In the genomic region with DNA sequence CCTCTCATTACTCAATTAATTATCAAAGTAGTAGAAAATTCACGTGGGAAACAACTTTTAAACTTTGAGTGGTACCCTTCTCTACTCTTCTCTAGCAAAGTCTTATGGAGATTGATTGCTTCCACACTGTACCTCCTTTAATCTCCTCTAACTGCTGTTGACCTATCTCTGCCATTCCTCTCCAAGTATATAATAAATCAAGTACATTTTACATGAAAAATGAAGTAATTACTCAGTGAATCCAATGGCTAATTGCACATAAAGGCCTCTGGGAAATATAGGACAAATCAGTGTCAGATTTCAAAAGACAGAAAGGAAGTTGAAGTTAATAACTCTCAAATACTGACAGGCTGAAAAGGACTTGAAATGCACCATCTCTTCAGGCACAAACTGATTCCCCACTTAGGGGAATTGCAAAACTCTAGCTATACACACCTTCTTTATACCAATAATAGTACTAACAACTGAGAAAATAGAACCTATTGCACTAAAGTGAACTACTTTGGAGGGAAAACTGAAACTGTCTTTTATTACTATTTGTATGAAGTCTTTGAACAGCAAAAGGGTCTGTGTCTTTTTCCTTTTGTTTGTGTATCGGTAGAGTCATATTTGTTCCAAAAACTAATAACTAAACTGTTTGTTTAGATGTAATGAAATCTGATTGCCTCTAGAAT, we compare ENCODE assay signal across 27 cellular contexts.
A peak's percentile ranks its signal among the peaks of the same experiment; 100 is the strongest.
DNase-seq lines count a peak whose midpoint lies in the region; ATAC-seq and TF ChIP-seq lines count a peak whose summit lies in the region.
"Had no signal": no experiment of that assay in that cellular context is flagged by ENCODE, and none has a peak within 500 bp of the region (broad histone marks: within the 10 kb centered on the region; RNA-seq: fewer than 3 reads in every experiment).

No MANE protein-coding gene starts in this region.

- no peak for TF ChIP-seq RAD21 in SK-N-SH (IDR thresholded peaks at IDR 0.05; ENCODE audit: low read length)

- H3K4me2 ChIP-seq in GM23338 (peak overlapping the region; percentile 64), SK-N-SH (no peak overlapping the region)

- H3K27me3 Mint-ChIP-seq in GM23338 (ENCODE audit: insufficient read depth, low read depth, poor library complexity) = no peaks in the 10 kb centered on the region
- no peaks in the 10 kb centered on the region for H3K27me3 Mint-ChIP-seq in nephron progenitor cell (ENCODE audit: low read depth, poor library complexity)
- H3K27me3 Mint-ChIP-seq: CD8-positive, alpha-beta memory T cell; IgD-negative memory B cell; naive B cell; stimulated activated naive CD8-positive, alpha-beta T cell treated with anti-CD3 and anti-CD28 coated beads, Interleukin-15, Interleukin-2, amounts not matched to agents 100 ng/mL and 50 ng/mL, for 24 hours had no signal

- peak; percentile 50; the same call in 2 of the 3 replicates for ATAC-seq in GM23338
- ATAC-seq: gastroesophageal sphincter, left lung had no signal

- H3K27ac Mint-ChIP-seq in GM23338 (no peak overlapping the region; the same call in 1 of the 2 replicates), nephron progenitor cell (peak overlapping the region; percentile 85)
- H3K27ac Mint-ChIP-seq: CD8-positive, alpha-beta memory T cell; IgD-negative memory B cell; immature natural killer cell; stimulated activated naive CD8-positive, alpha-beta T cell treated with anti-CD3 and anti-CD28 coated beads, Interleukin-15, Interleukin-2, amounts not matched to agents 100 ng/mL and 50 ng/mL, for 24 hours had no signal

- intact Hi-C loops in breast epithelium (cut with DNase I; ENCODE audit: low total_unique reads) = no loop called here
- intact Hi-C loops in prostate gland (cut with DNase I) = no loop called here

- 63% methylated on average over 2 of the region's 2 CpGs for WGBS in SK-N-SH (ENCODE audit: low lambda C conversion rate)
- 30% methylated on average over 2 of the region's 2 CpGs for WGBS in prostate gland

- DNase-seq in GM23338 (ENCODE audit: low spot score) (no peak), NCI-H1105 treated with DMSO at 0.1 percent for 48 hours (lab: John Stamatoyannopoulos, UW) (peak; percentile 74), SK-N-SH (no peak), nephron progenitor cell (no peak), breast epithelium (ENCODE audit: low spot score in 2 of 2) (no peak), NCI-H2029 (lab: John Stamatoyannopoulos, UW) (no peak), prostate gland (ENCODE audit: low spot score) (no peak)
- DNase-seq: ACHN; activated CD4-positive, alpha-beta T cell treated with anti-CD3 and anti-CD28 coated beads for 48 hours; activated gamma-delta T cell; activated T-cell treated with anti-CD3 and anti-CD28 coated beads, Interleukin-2, amount 50 U/mL, for 1 hour; BE2C; CD8-positive, alpha-beta memory T cell; DMS 273 treated with DMSO at 0.1 percent for 48 hours; dorsolateral prefrontal cortex; GOT3; hippocampal formation; immature natural killer cell; left lung; mesendoderm; naive B cell; NCI-H1092 treated with DMSO at 0.1 percent for 48 hours; NCI-H524 treated with DMSO at 0.1 percent for 48 hours had no signal

- POLR2A ChIA-PET in SK-N-SH (lab: Yijun Ruan, JAX) = no interaction called here

- no peak for TF ChIP-seq CTCF in GM23338 (conservative IDR thresholded peaks at IDR 0.05; ENCODE audit: low read depth in 2 of 2)
- no peak for TF ChIP-seq CTCF in SK-N-SH (IDR thresholded peaks at IDR 0.05)
- no peak for TF ChIP-seq CTCF in nephron progenitor cell (IDR thresholded peaks at IDR 0.05)
- no peak for TF ChIP-seq CTCF in breast epithelium (IDR thresholded peaks at IDR 0.05)
- no peak for TF ChIP-seq CTCF in prostate gland (IDR thresholded peaks at IDR 0.05)

- no peak overlapping the region for H2AFZ ChIP-seq in GM23338
- H2AFZ ChIP-seq in SK-N-SH (ENCODE audit: low read depth) = peak overlapping the region; percentile 43

- no peak for TF ChIP-seq EP300 in SK-N-SH (IDR thresholded peaks at IDR 0.05; ENCODE audit: borderline replicate concordance in 1 of 2, low read depth in 1 of 2, low read length in 1 of 2)

- H3K36me3 Mint-ChIP-seq in GM23338 (ENCODE audit: low read depth) (no peaks in the 10 kb centered on the region; the same call in 2 of the 3 replicates), nephron progenitor cell (ENCODE audit: low read depth) (no peaks in the 10 kb centered on the region)
- H3K36me3 Mint-ChIP-seq: CD8-positive, alpha-beta memory T cell; IgD-negative memory B cell; immature natural killer cell; naive B cell had no signal

- no peak overlapping the region for H3K9ac ChIP-seq in SK-N-SH

- H3K27me3 ChIP-seq in GM23338 (ENCODE audit: insufficient read depth) (no peaks in the 10 kb centered on the region), SK-N-SH (ENCODE audit: insufficient read depth) (no peaks in the 10 kb centered on the region), breast epithelium (no peaks in the 10 kb centered on the region), prostate gland (replicated peaks; ENCODE audit: insufficient read depth) (no peaks in the 10 kb centered on the region)
- H3K27me3 ChIP-seq: BE2C, dorsolateral prefrontal cortex, gastroesophageal sphincter, left lung had no signal

- H3K27ac ChIP-seq in GM23338 (ENCODE audit: low read depth) (0 out of 2 replicates have a peak overlapping the region, but pooled peaks have one; percentile 46), SK-N-SH (ENCODE audit: low read depth in 2 of 2, low read length in 1 of 2) (no peak overlapping the region), breast epithelium (no peak overlapping the region), prostate gland (no peak overlapping the region)
- H3K27ac ChIP-seq: dorsolateral prefrontal cortex, gastroesophageal sphincter, left lung, skin epidermis had no signal

- H3K9me3 ChIP-seq in SK-N-SH = no peaks in the 10 kb centered on the region
- no peaks in the 10 kb centered on the region for H3K9me3 ChIP-seq in breast epithelium
- no peaks in the 10 kb centered on the region for H3K9me3 ChIP-seq in prostate gland
- H3K9me3 ChIP-seq: BE2C, gastroesophageal sphincter, left lung had no signal

- H3K4me1 ChIP-seq in GM23338 (ENCODE audit: insufficient read depth) (peaks cover 56% of the 10 kb centered on the region), SK-N-SH (ENCODE audit: control insufficient read depth in 1 of 2, insufficient read depth in 2 of 2, low read depth in 1 of 2, low read length in 1 of 2) (no peaks in the 10 kb centered on the region; a peak in 1 of 4 replicates), breast epithelium (no peaks in the 10 kb centered on the region), prostate gland (replicated peaks) (no peaks in the 10 kb centered on the region)
- H3K4me1 ChIP-seq: BE2C, gastroesophageal sphincter, left lung had no signal

- CTCF ChIA-PET in SK-N-SH (lab: Yijun Ruan, JAX) = no interaction called here

- no peaks in the 10 kb centered on the region for H3K9me2 ChIP-seq in GM23338 (ENCODE audit: insufficient read depth)
- no peaks in the 10 kb centered on the region for H3K9me2 ChIP-seq in SK-N-SH

- TF ChIP-seq POLR2A in breast epithelium (IDR thresholded peaks at IDR 0.05) = no peak
- TF ChIP-seq POLR2A in prostate gland (IDR thresholded peaks at IDR 0.05) = no peak

- 0 out of 3 replicates have a peak overlapping the region, but pooled peaks have one; percentile 25 for H3K4me3 Mint-ChIP-seq in GM23338
- H3K4me3 Mint-ChIP-seq in nephron progenitor cell = no peak overlapping the region
- H3K4me3 Mint-ChIP-seq: CD8-positive, alpha-beta memory T cell; IgD-negative memory B cell; immature natural killer cell; naive B cell; stimulated activated naive CD8-positive, alpha-beta T cell treated with anti-CD3 and anti-CD28 coated beads, Interleukin-15, Interleukin-2, amounts not matched to agents 100 ng/mL and 50 ng/mL, for 24 hours had no signal

- H3K4me3 ChIP-seq in GM23338 (peak overlapping the region; percentile 23), SK-N-SH (ENCODE audit: low read depth in 2 of 2, low read length in 1 of 2) (no peak overlapping the region), breast epithelium (no peak overlapping the region), prostate gland (no peak overlapping the region)
- H3K4me3 ChIP-seq: gastroesophageal sphincter, left lung, skin epidermis had no signal

- H3K79me2 ChIP-seq in GM23338 (replicated peaks; ENCODE audit: insufficient read depth) (no peaks in the 10 kb centered on the region), SK-N-SH (ENCODE audit: insufficient read depth) (no peaks in the 10 kb centered on the region)

- H3K9me3 Mint-ChIP-seq in GM23338 = no peaks in the 10 kb centered on the region
- no peaks in the 10 kb centered on the region for H3K9me3 Mint-ChIP-seq in nephron progenitor cell
- H3K9me3 Mint-ChIP-seq: naive B cell had no signal

- no peaks in the 10 kb centered on the region for H4K20me1 ChIP-seq in GM23338 (replicated peaks; ENCODE audit: insufficient read depth)
- no peaks in the 10 kb centered on the region for H4K20me1 ChIP-seq in SK-N-SH (ENCODE audit: insufficient read depth)

- H3F3A ChIP-seq in GM23338 (replicated peaks; ENCODE audit: low read depth) (no peaks in the 10 kb centered on the region), SK-N-SH (replicated peaks; ENCODE audit: insufficient read depth) (no peaks in the 10 kb centered on the region)

- H3K36me3 ChIP-seq in GM23338 (ENCODE audit: insufficient read depth) (no peaks in the 10 kb centered on the region), SK-N-SH (replicated peaks in 1 of 2; ENCODE audit: control insufficient read depth in 1 of 2, insufficient read depth in 2 of 2, low read length in 1 of 2) (no peaks in the 10 kb centered on the region), breast epithelium (no peaks in the 10 kb centered on the region), prostate gland (no peaks in the 10 kb centered on the region)
- H3K36me3 ChIP-seq: BE2C, gastroesophageal sphincter, left lung had no signal

- H3K4me1 Mint-ChIP-seq in GM23338 (peaks cover 48% of the 10 kb centered on the region), nephron progenitor cell (peaks cover 64% of the 10 kb centered on the region)
- H3K4me1 Mint-ChIP-seq: CD8-positive, alpha-beta memory T cell; IgD-negative memory B cell; immature natural killer cell; naive B cell had no signal

TF ChIP-seq in GM23338, 12 proteins besides CTCF, POLR2A, EP300 and RAD21 (continues in another document):
- no peak for TF ChIP-seq STAT1 (IDR thresholded peaks at IDR 0.05; ENCODE audit: unreplicated experiment)

TF ChIP-seq in SK-N-SH, 30 proteins besides CTCF, POLR2A, EP300 and RAD21:
- TF ChIP-seq TEAD4 (IDR thresholded peaks at IDR 0.05; ENCODE audit: borderline replicate concordance, insufficient read depth) = no peak
- TF ChIP-seq TAF1 (IDR thresholded peaks at IDR 0.05; ENCODE audit: borderline replicate concordance, low read depth, low read length) = no peak
- 0 out of 2 replicates have a peak, but pooled peaks have one; percentile 4 for TF ChIP-seq PBX3 (IDR thresholded peaks at IDR 0.05)
